In the genomic region with DNA sequence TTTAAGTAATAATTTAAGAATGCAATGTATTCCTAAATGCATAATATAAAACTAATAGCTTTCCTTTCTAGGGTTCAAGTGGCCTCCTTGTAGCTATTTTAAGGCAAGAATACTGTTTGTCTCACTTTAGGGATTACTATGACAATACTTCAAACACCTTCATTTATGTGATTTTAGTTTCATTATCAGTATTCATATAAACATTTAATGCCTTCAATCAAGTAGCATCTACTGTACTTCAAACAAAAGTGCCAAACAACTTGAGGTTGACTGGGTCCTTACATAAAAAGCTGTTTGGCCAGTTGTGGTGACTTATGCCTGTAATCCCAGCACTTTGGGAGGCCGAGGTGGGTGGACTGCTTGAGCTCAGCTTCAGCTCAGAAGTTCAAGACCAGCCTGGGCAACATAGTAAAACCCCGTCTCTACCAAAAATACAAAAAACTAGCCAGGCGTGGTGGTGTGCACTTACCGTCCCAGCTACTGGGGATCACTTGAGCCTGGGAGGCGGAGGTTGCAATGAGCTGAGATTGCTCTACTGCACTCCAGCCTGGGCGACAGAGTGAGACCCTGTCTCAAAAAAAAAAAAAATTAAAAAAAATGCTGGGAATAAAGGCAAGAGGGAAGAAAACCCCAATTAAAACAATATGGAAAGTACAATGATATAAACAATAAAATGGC, we compare ENCODE assay signal across 13 cellular contexts. TPM values are rescaled to one million over a fixed set of nuclear protein-coding genes. Genes with fewer than 3 reads are reported as not detected.
DNase-seq lines count a peak whose midpoint lies in the region; ATAC-seq, FAIRE-seq and TF ChIP-seq lines count a peak whose summit lies in the region.
"Had no signal": no experiment of that assay in that cellular context is flagged by ENCODE, and none has a peak within 500 bp of the region (broad histone marks: within the 10 kb centered on the region; RNA-seq: fewer than 3 reads in every experiment).

No MANE protein-coding gene starts in this region.

- peaks cover 84% of the 10 kb centered on the region for H3K36me3 ChIP-seq in OCI-LY7 (ENCODE audit: insufficient read depth, low read length)
- H3K36me3 ChIP-seq in HepG2 (replicated peaks in 1 of 2; ENCODE audit: control insufficient read depth in 1 of 2, insufficient read depth in 2 of 2, low read length in 2 of 2): peaks cover 4 to 27% of the 10 kb centered on the region in 2 experiments; a peak in 4 of 5 replicates
- H3K36me3 ChIP-seq: cardiac muscle cell had no signal

- H3K4me1 ChIP-seq in OCI-LY7 (ENCODE audit: insufficient read depth, low read length, poor library complexity, severe bottlenecking) (peaks cover 46% of the 10 kb centered on the region), HepG2 (ENCODE audit: insufficient read depth, low read length) (peaks cover 46% of the 10 kb centered on the region)

- H3K36me3 Mint-ChIP-seq in stimulated activated naive CD8-positive, alpha-beta T cell treated with anti-CD3 and anti-CD28 coated beads, Interleukin-15, Interleukin-2, amounts not matched to agents 100 ng/mL and 50 ng/mL, for 24 hours (ENCODE audit: low read depth): peaks cover 64% of the 10 kb centered on the region

- H3K4me2 ChIP-seq in OCI-LY7 (ENCODE audit: low read length) (peak overlapping the region; percentile 45; the same call in 1 of the 2 replicates), HepG2 (ENCODE audit: low read depth, low read length) (no peak overlapping the region)

- WGBS in HepG2 (ENCODE audit: low lambda C conversion rate): 98% methylated on average over 6 of the region's 6 CpGs

- in situ Hi-C loops in HepG2 (cut with HindIII; ENCODE audit: extremely low pct_ligation_motif_present, low pct_unique_long_range_greater_than_20kb): no loop called here

- H3K9me3 ChIP-seq in OCI-LY7 (ENCODE audit: low read length) (no peaks in the 10 kb centered on the region), HepG2 (ENCODE audit: low read length) (no peaks in the 10 kb centered on the region)

- no peak for FAIRE-seq in HepG2 (lab: Jason Lieb, UNC)
- FAIRE-seq: frontal cortex had no signal

- TF ChIP-seq CTCF in OCI-LY7 (conservative IDR thresholded peaks at IDR 0.05; ENCODE audit: low read length) (no peak), HepG2 (CRISPR knock-in tag; IDR thresholded peaks at IDR 0.05) (no peak)

- ATAC-seq in stimulated activated naive CD8-positive, alpha-beta T cell treated with anti-CD3 and anti-CD28 coated beads, Interleukin-15, Interleukin-2, amounts not matched to agents 100 U/mL and 50 U/mL, for 24 hours: no peak
- ATAC-seq in HG02642 (IDR thresholded peaks at IDR 0.05; ENCODE audit: poor library complexity, unreplicated experiment) (peak; percentile 53), HG03095 (IDR thresholded peaks at IDR 0.05; ENCODE audit: unreplicated experiment) (no peak), HepG2 (no peak)
- ATAC-seq in stimulated activated naive CD8-positive, alpha-beta T cell treated with anti-CD3 and anti-CD28 coated beads, Interleukin-15, amount 100 ng/mL, for 72 hours: peak; percentile 36
- ATAC-seq: right cardiac atrium had no signal

- no peak overlapping the region for H2AFZ ChIP-seq in OCI-LY7 (ENCODE audit: low read length)
- H2AFZ ChIP-seq in HepG2 (ENCODE audit: low read length): no peak overlapping the region

- TF ChIP-seq POLR2A in HepG2 (IDR thresholded peaks at IDR 0.05; ENCODE audit: insufficient read depth in 1 of 2, low read depth in 2 of 2, low read length in 2 of 2): no peak

- H3K27ac Mint-ChIP-seq in stimulated activated naive CD8-positive, alpha-beta T cell treated with anti-CD3 and anti-CD28 coated beads, Interleukin-15, Interleukin-2, amounts not matched to agents 100 ng/mL and 50 ng/mL, for 24 hours: peak overlapping the region; percentile 63
- H3K27ac Mint-ChIP-seq in stimulated activated naive CD8-positive, alpha-beta T cell treated with anti-CD3 and anti-CD28 coated beads, Interleukin-15, amount 100 ng/mL, for 72 hours: peak overlapping the region in 1 of 2 donors; percentile 27

- no peak overlapping the region for H3K9ac ChIP-seq in HepG2 (ENCODE audit: insufficient read depth, low read depth, low read length)

- H3K4me3 ChIP-seq in OCI-LY7 (ENCODE audit: low read depth, low read length, poor library complexity, severe bottlenecking): no peak overlapping the region
- H3K4me3 ChIP-seq in HepG2 (replicated peaks in 1 of 3; ENCODE audit: insufficient read depth in 1 of 3, low read depth in 2 of 3, low read length in 3 of 3): no peak overlapping the region
- H3K4me3 ChIP-seq: cardiac muscle cell had no signal

- peaks cover 87% of the 10 kb centered on the region for H3K4me1 Mint-ChIP-seq in stimulated activated naive CD8-positive, alpha-beta T cell treated with anti-CD3 and anti-CD28 coated beads, Interleukin-15, Interleukin-2, amounts not matched to agents 100 ng/mL and 50 ng/mL, for 24 hours (ENCODE audit: low read depth)
- H3K4me1 Mint-ChIP-seq in stimulated activated naive CD8-positive, alpha-beta T cell treated with anti-CD3 and anti-CD28 coated beads, Interleukin-15, amount 100 ng/mL, for 72 hours: peaks cover 79% of the 10 kb centered on the region

- no peaks in the 10 kb centered on the region for H3K9me2 ChIP-seq in OCI-LY7 (ENCODE audit: insufficient read depth, low read length)

- no peaks in the 10 kb centered on the region for H3K9me3 Mint-ChIP-seq in stimulated activated naive CD8-positive, alpha-beta T cell treated with anti-CD3 and anti-CD28 coated beads, Interleukin-15, Interleukin-2, amounts not matched to agents 100 ng/mL and 50 ng/mL, for 24 hours
- H3K9me3 Mint-ChIP-seq in stimulated activated naive CD8-positive, alpha-beta T cell treated with anti-CD3 and anti-CD28 coated beads, Interleukin-15, amount 100 ng/mL, for 72 hours: no peaks in the 10 kb centered on the region

- H3K27ac ChIP-seq in OCI-LY7 (ENCODE audit: low read depth, low read length, poor library complexity, severe bottlenecking): no peak overlapping the region
- no peak overlapping the region for H3K27ac ChIP-seq in HepG2 (ENCODE audit: extremely low read length, insufficient read depth, low read length)
- H3K27ac ChIP-seq: cardiac muscle cell had no signal

- CTCF ChIA-PET in OCI-LY7 (lab: Charles Lee; ENCODE audit: unreplicated experiment) (no interaction called here), HepG2 (lab: Yijun Ruan, JAX; ENCODE audit: low intra/inter-chr PET ratio, low total read pairs) (no interaction called here)

- TF ChIP-seq RAD21 in HepG2 (CRISPR knock-in tag; IDR thresholded peaks at IDR 0.05): no peak

- peaks cover 9% of the 10 kb centered on the region; the same call in 1 of the 2 replicates for H4K20me1 ChIP-seq in OCI-LY7 (ENCODE audit: insufficient read depth, low read length)
- peaks cover 73% of the 10 kb centered on the region for H4K20me1 ChIP-seq in HepG2 (ENCODE audit: insufficient read depth, low read length)

- H3K79me2 ChIP-seq in OCI-LY7 (ENCODE audit: insufficient read depth, low read depth, low read length) (peaks cover 100% of the 10 kb centered on the region), HepG2 (ENCODE audit: insufficient read depth, low read length) (peaks cover 98% of the 10 kb centered on the region)

- no peak overlapping the region for H3K4me3 Mint-ChIP-seq in stimulated activated naive CD8-positive, alpha-beta T cell treated with anti-CD3 and anti-CD28 coated beads, Interleukin-15, Interleukin-2, amounts not matched to agents 100 ng/mL and 50 ng/mL, for 24 hours
- peak overlapping the region; percentile 12 to 39 for H3K4me3 Mint-ChIP-seq in stimulated activated naive CD8-positive, alpha-beta T cell treated with anti-CD3 and anti-CD28 coated beads, Interleukin-15, amount 100 ng/mL, for 72 hours

- no TSS peak for BruUV-seq in OCI-LY7 (replicated peaks; lab: Mats Ljungman, UMichigan)
- BruUV-seq in HepG2 (replicated peaks; lab: Mats Ljungman, UMichigan): no TSS peak

- no peaks in the 10 kb centered on the region for H3K27me3 Mint-ChIP-seq in stimulated activated naive CD8-positive, alpha-beta T cell treated with anti-CD3 and anti-CD28 coated beads, Interleukin-15, Interleukin-2, amounts not matched to agents 100 ng/mL and 50 ng/mL, for 24 hours
- no peaks in the 10 kb centered on the region for H3K27me3 Mint-ChIP-seq in stimulated activated naive CD8-positive, alpha-beta T cell treated with anti-CD3 and anti-CD28 coated beads, Interleukin-15, amount 100 ng/mL, for 72 hours

- intact Hi-C loops in OCI-LY7 (cut with micrococcal nuclease; ENCODE audit: unreplicated experiment) (no loop called here), HepG2 (cut with micrococcal nuclease; ENCODE audit: unreplicated experiment) (no loop called here)

- TF ChIP-seq EP300 in HepG2 (IDR thresholded peaks at IDR 0.05; ENCODE audit: low read depth in 2 of 2, low read length in 2 of 2) (no peak), HepG2 (CRISPR knock-in tag; IDR thresholded peaks at IDR 0.05; ENCODE audit: borderline replicate concordance) (no peak)

- POLR2A ChIA-PET in OCI-LY7 (lab: Charles Lee): interaction anchor here (0.9 kb wide), 1 partner anchor 9 kb away, joined by 4 read pairs; a partner anchor contains a TSS
- POLR2A ChIA-PET in HepG2 (lab: Yijun Ruan, JAX): interaction anchor here (1.2 kb wide), 1 partner anchor 9 kb away, joined by 4 read pairs; a partner anchor contains a TSS

- no peak for DNase-seq in stimulated activated naive CD8-positive, alpha-beta T cell treated with anti-CD3 and anti-CD28 coated beads, Interleukin-15, Interleukin-2, amounts not matched to agents 100 U/mL and 50 U/mL, for 24 hours
- DNase-seq in OCI-LY7 (ENCODE audit: low spot score) (no peak), HPDE6-E6E7 (ENCODE audit: extremely low spot score) (no peak), HepG2 (ENCODE audit: low spot score) (no peak)
- no peak for DNase-seq in stimulated activated naive CD8-positive, alpha-beta T cell treated with anti-CD3 and anti-CD28 coated beads, Interleukin-15, amount 100 ng/mL, for 72 hours
- DNase-seq: activated CD8-positive, alpha-beta memory T cell treated with anti-CD3 and anti-CD28 coated beads, Interleukin-2, amount 50 U/mL, for 4 hours; mesendoderm; right cardiac atrium had no signal

- no peaks in the 10 kb centered on the region for H3K27me3 ChIP-seq in HepG2 (ENCODE audit: control insufficient read depth in 1 of 2, insufficient read depth in 2 of 2, low read length in 2 of 2)
- H3K27me3 ChIP-seq: cardiac muscle cell had no signal

RNA-seq across cellular contexts. Expression of a gene that starts 9.3 kb away (rescaled TPM):
- 41.9 and 48.9 TPM in 2 replicates for total RNA-seq in OCI-LY7 (2014; rRNA removed; shearing (Covaris generic))
- total RNA-seq in OCI-LY7 (2022) (43.4 TPM in 2 replicates), HepG2 (2016; rRNA removed; fragmentation: Illumina TruSeq; extraction: Trizol) (36.4 and 36.7 TPM in 2 replicates)
- total RNA-seq in HepG2 (2016; cell fraction: cytosol; rRNA removed; fragmentation: Illumina TruSeq; extraction: Trizol; ENCODE audit: low read depth): 5.1 and 5.6 TPM in 2 replicates
- 36.6 and 39.9 TPM in 2 replicates for total RNA-seq in HepG2 (2016; cell fraction: insoluble cytoplasmic fraction; rRNA removed; fragmentation: Illumina TruSeq; extraction: Trizol)
- 25.8 and 26.4 TPM in 2 replicates for total RNA-seq in HepG2 (2016; cell fraction: membrane; rRNA removed; fragmentation: Illumina TruSeq; extraction: Trizol)
- total RNA-seq in HepG2 (2016; cell fraction: nucleus; rRNA removed; fragmentation: Illumina TruSeq; extraction: Trizol): 46.3 and 52.7 TPM in 2 replicates
- polyA plus RNA-seq in HepG2 (2011; rRNA removed): 32.2 and 34.8 TPM in 2 replicates
- polyA plus RNA-seq in HepG2 (2011; cell fraction: cytosol; rRNA removed): 15.5 and 20.6 TPM in 2 replicates
- polyA plus RNA-seq in HepG2 (2011; cell fraction: nucleus; rRNA removed): 13.8 and 16.8 TPM in 2 replicates
- polyA plus RNA-seq in HepG2 (2012): 33.3 and 34.4 TPM in 2 replicates
- 1.6 and 1.7 TPM in 2 replicates for polyA plus RNA-seq in HepG2 (2016; cell fraction: cytosol; fragmentation: Illumina TruSeq; extraction: Trizol; ENCODE audit: low read depth)
- polyA plus RNA-seq in HepG2 (2016; cell fraction: insoluble cytoplasmic fraction; fragmentation: Illumina TruSeq; extraction: Trizol; ENCODE audit: low read depth): 31.2 and 31.8 TPM in 2 replicates
- 10.0 and 11.0 TPM in 2 replicates for polyA plus RNA-seq in HepG2 (2016; cell fraction: membrane; fragmentation: Illumina TruSeq; extraction: Trizol; ENCODE audit: low read depth)
- polyA plus RNA-seq in HepG2 (2016; cell fraction: nucleus; fragmentation: Illumina TruSeq; extraction: Trizol; ENCODE audit: insufficient read depth, low read depth): 22.4 and 22.7 TPM in 2 replicates
- 25.7 and 38.6 TPM in 2 replicates for polyA minus RNA-seq in HepG2 (2011; rRNA and poly(A)+ RNA removed; ENCODE audit: low replicate concordance)
- 28.8 and 32.2 TPM in 2 replicates for polyA minus RNA-seq in HepG2 (2011; cell fraction: cytosol; rRNA and poly(A)+ RNA removed)
- 68.2 and 81.1 TPM in 2 replicates for polyA minus RNA-seq in HepG2 (2011; cell fraction: nucleus; rRNA and poly(A)+ RNA removed)

Comparison
In these comparisons a context has a peak if more than half of its experiments do, and no peak if none do; other contexts are left out.
1. ATAC-seq: peak in HG02642 (single experiment) and stimulated activated naive CD8-positive, alpha-beta T cell treated with anti-CD3 and anti-CD28 coated beads, Interleukin-15, amount 100 ng/mL, for 72 hours (single experiment); none in stimulated activated naive CD8-positive, alpha-beta T cell treated with anti-CD3 and anti-CD28 coated beads, Interleukin-15, Interleukin-2, amounts not matched to agents 100 U/mL and 50 U/mL, for 24 hours (single experiment), HG03095 (single experiment) and HepG2 (single experiment).